ENCODE assay signal across 32 cellular contexts in the genomic region with DNA sequence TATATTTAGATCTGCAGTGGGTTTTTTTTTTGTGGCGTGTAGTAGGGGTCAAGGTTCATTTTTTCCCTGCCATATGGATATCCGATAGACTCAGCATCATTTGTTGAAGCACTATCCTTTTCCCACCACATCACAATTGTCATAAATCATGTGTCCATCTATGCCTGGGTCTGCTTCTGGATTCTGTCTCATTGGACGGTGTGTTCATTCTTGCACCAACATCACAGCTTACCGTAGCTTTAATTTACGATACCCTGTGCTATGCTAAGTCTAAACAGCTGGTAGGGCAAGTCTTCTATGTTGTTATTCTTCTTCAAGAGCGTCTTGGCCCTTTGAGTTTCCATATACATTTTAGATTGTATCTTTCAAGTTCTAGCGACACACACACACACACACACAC.
"Had no signal": no experiment of that assay in that cellular context is flagged by ENCODE, and none has a peak within 500 bp of the region (broad histone marks: within the 10 kb centered on the region; RNA-seq: fewer than 3 reads in every experiment).

No MANE protein-coding gene starts in this region.

- ATAC-seq: activated CD4-positive, CD25-positive, alpha-beta regulatory T cell treated with anti-CD3 and anti-CD28 coated beads, Interleukin-2, amount 50 U/mL, for 24 hours; activated CD8-positive, alpha-beta T cell treated with anti-CD3 and anti-CD28 coated beads for 36 hours; activated T-cell treated with anti-CD3 and anti-CD28 coated beads, Interleukin-2, amount 50 U/mL, for 4 hours; activated T-helper 17 cell treated with anti-CD3 and anti-CD28 coated beads, Interleukin-2, amount 50 U/mL, for 72 hours; foreskin keratinocyte; gastrocnemius medialis; T-helper 17 cell had no signal

- H3K4me1 Mint-ChIP-seq: activated B cell treated with CpG ODN at 0.5 μM for 24 hours; activated T-helper 17 cell treated with anti-CD3 and anti-CD28 coated beads, Interleukin-2, amount 50 U/mL, for 72 hours; central memory CD8-positive, alpha-beta T cell; T-helper 17 cell had no signal

- H3K27me3 ChIP-seq: brain microvascular endothelial cell, dorsolateral prefrontal cortex, esophagus muscularis mucosa, gastrocnemius medialis had no signal

- H3K4me1 ChIP-seq: foreskin keratinocyte had no signal

- H3K27ac Mint-ChIP-seq: activated B cell treated with CpG ODN at 0.5 μM for 24 hours; activated CD8-positive, alpha-beta T cell treated with anti-CD3 and anti-CD28 coated beads for 36 hours; activated naive CD8-positive, alpha-beta T cell; activated T-helper 17 cell treated with anti-CD3 and anti-CD28 coated beads, Interleukin-2, amount 50 U/mL, for 72 hours; dendritic cell treated with granulocyte-macrophage colony-stimulating factor and Interleukin-4, amounts not matched to agents 40 ng/mL and 50 ng/mL, for 4 days; T-helper 17 cell; T-helper 2 cell treated with Interferon-gamma antibody and Interleukin-4, amounts not matched to agents 5 μg/mL and 100 μg/mL, for 36 hours had no signal

- H3K9me3 ChIP-seq: esophagus muscularis mucosa, gastrocnemius medialis had no signal

- H3K4me3 Mint-ChIP-seq: activated B cell treated with CpG ODN at 0.5 μM for 24 hours; activated CD8-positive, alpha-beta T cell treated with anti-CD3 and anti-CD28 coated beads for 36 hours; activated naive CD8-positive, alpha-beta T cell; activated T-cell treated with anti-CD3 and anti-CD28 coated beads, Interleukin-2, amount 50 U/mL, for 4 hours; activated T-helper 17 cell treated with anti-CD3 and anti-CD28 coated beads, Interleukin-2, amount 50 U/mL, for 72 hours; central memory CD8-positive, alpha-beta T cell; dendritic cell treated with granulocyte-macrophage colony-stimulating factor and Interleukin-4, amounts not matched to agents 40 ng/mL and 50 ng/mL, for 4 days; T-helper 17 cell; T-helper 2 cell treated with Interferon-gamma antibody and Interleukin-4, amounts not matched to agents 5 μg/mL and 100 μg/mL, for 36 hours had no signal

- H3K36me3 Mint-ChIP-seq: activated naive CD8-positive, alpha-beta T cell had no signal

- DNase-seq: activated B cell treated with CpG ODN at 0.5 μM for 24 hours; activated CD4-positive, alpha-beta T cell treated with anti-CD3 and anti-CD28 coated beads for 48 hours; activated CD4-positive, alpha-beta T cell treated with anti-CD3 and anti-CD28 coated beads, Interleukin-2, amount 50 U/mL, for 1 hour; activated CD4-positive, alpha-beta T cell treated with anti-CD3 and anti-CD28 coated beads, Interleukin-2, amount 50 U/mL, for 48 hours; activated CD8-positive, alpha-beta memory T cell treated with anti-CD3 and anti-CD28 coated beads for 24 hours; activated CD8-positive, alpha-beta T cell treated with anti-CD3 and anti-CD28 coated beads for 36 hours; activated effector memory CD4-positive, alpha-beta T cell treated with Interleukin-2 at 50 U/mL for 16 hours; activated gamma-delta T cell treated with Interleukin-2 at 50 U/mL for 16 hours; activated naive CD4-positive, alpha-beta T cell treated with anti-CD3 and anti-CD28 coated beads, Interleukin-2, amount 50 U/mL, for 16 hours; activated naive CD4-positive, alpha-beta T cell treated with Interleukin-2 at 50 U/mL for 16 hours; activated T-cell treated with anti-CD3 and anti-CD28 coated beads, Interleukin-2, amount 50 U/mL, for 4 hours; amniotic stem cell; anterior cingulate cortex; brain microvascular endothelial cell; effector memory CD4-positive, alpha-beta T cell; erythroblast; foreskin keratinocyte; gastrocnemius medialis; glutamatergic neuron; T-helper 1 cell; T-helper 17 cell; T1000; WERI-Rb-1 had no signal

- H3K27ac ChIP-seq: brain microvascular endothelial cell, coronary artery, dorsolateral prefrontal cortex, esophagus muscularis mucosa, foreskin keratinocyte, gastrocnemius medialis, WERI-Rb-1 had no signal

- H3K4me3 ChIP-seq: coronary artery, dorsolateral prefrontal cortex, esophagus muscularis mucosa, gastrocnemius medialis had no signal

- H3K9me3 Mint-ChIP-seq: activated CD8-positive, alpha-beta T cell treated with anti-CD3 and anti-CD28 coated beads for 36 hours; activated T-cell treated with anti-CD3 and anti-CD28 coated beads, Interleukin-2, amount 50 U/mL, for 4 hours; central memory CD8-positive, alpha-beta T cell; dendritic cell treated with granulocyte-macrophage colony-stimulating factor and Interleukin-4, amounts not matched to agents 40 ng/mL and 50 ng/mL, for 4 days; T-helper 2 cell treated with Interferon-gamma antibody and Interleukin-4, amounts not matched to agents 5 μg/mL and 100 μg/mL, for 36 hours had no signal

- H3K36me3 ChIP-seq: brain microvascular endothelial cell, esophagus muscularis mucosa, gastrocnemius medialis, WERI-Rb-1 had no signal

- H3K27me3 Mint-ChIP-seq: activated naive CD8-positive, alpha-beta T cell had no signal
